1 cellular context compared by ENCODE assay signal in the genomic region with DNA sequence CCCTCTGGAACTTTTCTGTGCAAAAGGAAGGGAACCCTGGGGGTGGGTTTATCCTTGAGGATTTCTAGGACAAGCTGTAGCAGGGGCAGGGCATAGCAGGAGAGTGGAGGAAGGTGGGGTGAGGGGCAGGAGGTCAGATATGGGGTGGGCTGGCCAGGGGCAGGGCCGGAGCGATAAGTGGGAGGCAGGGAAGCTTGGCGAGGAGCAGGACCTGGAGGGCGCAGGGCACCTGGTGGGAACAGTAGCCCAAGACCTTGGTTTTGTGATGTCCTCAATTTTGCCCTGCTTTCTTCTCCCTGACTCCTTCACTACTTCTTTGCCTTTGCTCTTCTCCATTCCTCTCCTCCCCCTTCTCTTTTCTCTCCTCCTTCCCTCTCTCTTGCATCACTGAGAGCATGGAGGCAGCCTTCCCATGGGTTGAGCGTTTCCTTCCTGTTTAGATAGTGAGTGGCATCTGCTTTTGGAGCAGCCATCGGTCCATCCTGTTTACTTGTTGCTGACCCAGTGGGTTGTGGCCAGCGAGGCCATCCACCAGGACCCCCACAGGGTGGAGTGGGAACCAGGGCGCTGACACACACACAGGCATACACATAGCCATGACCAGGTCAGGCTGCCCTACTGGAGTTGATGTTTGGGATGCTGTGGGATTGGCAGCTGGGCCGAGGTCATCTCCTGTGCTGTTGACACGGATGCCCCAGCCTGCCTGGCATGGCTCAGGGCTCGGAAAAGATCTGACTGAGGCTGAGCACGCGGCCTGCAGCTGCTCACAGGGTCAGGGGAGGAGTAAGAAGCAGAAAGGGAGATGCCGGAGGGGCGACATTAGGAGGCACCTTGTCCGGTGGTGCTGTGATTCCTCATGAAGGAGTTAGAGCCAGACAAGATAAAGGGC.
TF ChIP-seq lines count a peak whose summit lies in the region.

No MANE protein-coding gene starts in this region.

TF ChIP-seq in HEK293T, 16 proteins besides CTCF, POLR2A, EP300 and RAD21 (continued from another document):
- TF ChIP-seq TARDBP (IDR thresholded peaks at IDR 0.05), result no peak
- no peak for TF ChIP-seq SUZ12 (IDR thresholded peaks at IDR 0.05)
- TF ChIP-seq ARNT (IDR thresholded peaks at IDR 0.05), result no peak
- no peak for TF ChIP-seq ZNF384 (IDR thresholded peaks at IDR 0.05)
- TF ChIP-seq LEF1 (IDR thresholded peaks at IDR 0.05; ENCODE audit: borderline replicate concordance), result no peak
- TF ChIP-seq ELF4 (IDR thresholded peaks at IDR 0.05), result no peak
- TF ChIP-seq FOXM1 (IDR thresholded peaks at IDR 0.05; ENCODE audit: borderline replicate concordance), result no peak
- no peak for TF ChIP-seq BHLHE40 (IDR thresholded peaks at IDR 0.05; ENCODE audit: borderline replicate concordance)
- TF ChIP-seq L3MBTL2 (conservative IDR thresholded peaks at IDR 0.05), result no peak
- TF ChIP-seq HDGF (IDR thresholded peaks at IDR 0.05; ENCODE audit: borderline replicate concordance), result no peak
- no peak for TF ChIP-seq SP1 (IDR thresholded peaks at IDR 0.05)
